23 cellular contexts compared by ENCODE assay signal in the genomic region with DNA sequence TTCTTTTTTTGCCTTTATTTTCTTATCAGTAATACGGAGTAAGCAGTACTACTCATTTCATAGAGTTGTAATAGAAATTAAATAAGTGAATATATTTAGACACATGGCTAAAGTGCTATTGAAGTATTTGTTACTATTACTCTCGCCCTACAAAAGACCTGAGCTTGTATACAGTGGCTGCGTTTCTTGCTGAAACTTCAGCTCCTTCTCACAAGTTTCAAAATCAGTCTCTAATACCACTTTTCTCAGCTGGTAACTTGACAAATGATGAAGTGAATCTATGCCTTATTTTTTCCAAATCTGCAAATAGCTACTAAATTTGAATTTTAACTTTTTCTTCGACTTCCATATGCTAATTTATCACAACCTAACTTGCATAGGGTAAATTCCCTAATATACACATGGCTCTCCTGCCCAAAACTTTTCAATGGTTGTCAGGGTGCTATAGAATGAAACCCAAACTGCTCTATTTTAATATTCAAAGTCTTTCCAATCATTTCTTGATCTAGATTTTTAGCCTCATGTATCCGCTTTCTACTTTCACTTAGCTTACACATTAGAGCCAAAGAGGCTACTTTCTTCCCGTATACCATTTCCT.
"Had no signal": no experiment of that assay in that cellular context is flagged by ENCODE, and none has a peak within 500 bp of the region (broad histone marks: within the 10 kb centered on the region; RNA-seq: fewer than 3 reads in every experiment).

No MANE protein-coding gene starts in this region.

- H3K4me3 ChIP-seq: coronary artery, esophagus muscularis mucosa, gastroesophageal sphincter, heart left ventricle, hepatocyte, lung, pancreas, right lobe of liver, stomach, thyroid gland had no signal

- ATAC-seq: foreskin keratinocyte, gastroesophageal sphincter, heart left ventricle, left lobe of liver, natural killer cell, pancreas, right lobe of liver had no signal

- H3K27me3 ChIP-seq: esophagus muscularis mucosa, foreskin keratinocyte, gastroesophageal sphincter, heart left ventricle, hepatocyte, pancreas, right lobe of liver, stomach, thyroid gland had no signal

- DNase-seq: dermis blood vessel endothelial cell; effector memory CD4-positive, alpha-beta T cell; foreskin keratinocyte; heart left ventricle; kidney; natural killer cell; occipital lobe; pancreas; right lobe of liver; small intestine; stimulated activated CD4-positive, alpha-beta T cell treated with anti-CD3 and anti-CD28 coated beads, Interleukin-15, amount 100 ng/mL, for 24 hours; stimulated activated CD4-positive, alpha-beta T cell treated with anti-CD3 and anti-CD28 coated beads, Interleukin-4, amount 100 ng/mL, for 1 hour; stimulated activated CD8-positive, alpha-beta memory T cell treated with anti-CD3 and anti-CD28 coated beads, Interleukin-4, amount 100 ng/mL, for 48 hours; stimulated activated naive CD4-positive, alpha-beta T cell treated with Interleukin-2 at 50 U/mL for 16 hours; stomach; thyroid gland; trophoblast cell had no signal

- H2AFZ ChIP-seq: hepatocyte had no signal

- H3K9me3 ChIP-seq: esophagus muscularis mucosa, gastroesophageal sphincter, heart left ventricle, pancreas, right lobe of liver, stomach, thyroid gland had no signal

- H3K79me2 ChIP-seq: hepatocyte had no signal

- H3K27ac ChIP-seq: coronary artery, esophagus muscularis mucosa, foreskin keratinocyte, gastroesophageal sphincter, heart left ventricle, hepatocyte, pancreas, right lobe of liver, stomach, thyroid gland had no signal

- H3K36me3 ChIP-seq: esophagus muscularis mucosa, gastroesophageal sphincter, heart left ventricle, pancreas, right lobe of liver, stomach, thyroid gland had no signal

- H3K4me2 ChIP-seq: hepatocyte had no signal

- H3K4me1 ChIP-seq: esophagus muscularis mucosa, foreskin keratinocyte, gastroesophageal sphincter, pancreas, right lobe of liver, stomach, thyroid gland had no signal
